In the genomic region with DNA sequence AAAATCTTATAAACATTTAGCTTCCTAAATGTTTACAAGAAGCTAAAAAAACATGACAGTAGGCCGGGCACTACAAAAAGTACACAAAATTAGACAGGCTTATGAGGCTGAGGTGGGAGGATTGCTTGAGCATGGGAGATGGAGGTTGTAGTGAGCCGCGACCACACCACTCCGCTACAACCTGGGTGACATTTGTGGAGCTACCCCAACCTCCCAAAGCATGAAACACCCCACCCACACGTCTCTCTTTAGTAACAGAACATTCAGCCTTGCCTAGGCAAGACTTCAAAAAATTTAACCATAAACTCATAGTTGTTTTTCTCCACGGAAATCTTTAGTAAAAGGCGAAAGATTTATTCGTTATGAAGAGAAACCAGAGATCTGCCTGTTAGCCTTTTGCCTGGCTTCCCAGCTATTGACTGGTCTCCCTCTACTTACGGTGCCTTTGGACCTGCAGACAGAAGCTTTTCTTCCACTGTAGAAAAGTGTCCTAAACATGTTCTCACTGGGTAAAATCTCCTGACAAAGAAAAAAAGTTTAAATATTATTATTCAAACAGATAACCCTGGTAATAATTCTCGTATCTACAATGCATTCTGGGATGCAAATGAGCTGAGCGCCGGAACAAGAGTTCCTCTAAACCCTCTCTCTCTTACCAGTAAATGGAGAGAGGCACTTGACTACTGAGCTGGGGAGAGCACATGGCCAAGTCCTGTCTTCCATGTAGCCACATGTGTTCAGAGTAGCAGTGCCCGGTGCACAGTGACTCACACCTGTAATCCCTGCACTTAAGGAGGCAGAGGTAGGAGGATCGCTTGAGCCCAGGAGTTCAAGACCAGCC, we compare ENCODE assay signal across 8 cellular contexts. TPM values are rescaled to one million over a fixed set of nuclear protein-coding genes. Genes with fewer than 3 reads are reported as not detected.
DNase-seq lines count a peak whose midpoint lies in the region; ATAC-seq and TF ChIP-seq lines count a peak whose summit lies in the region.

No MANE protein-coding gene starts in this region.

- H3K9me3 ChIP-seq in mesenchymal stem cell (ENCODE audit: control insufficient read depth, low read length): no peaks in the 10 kb centered on the region

- peaks cover 30% of the 10 kb centered on the region for H3K36me3 Mint-ChIP-seq in stimulated activated effector memory CD8-positive, alpha-beta T cell treated with anti-CD3 and anti-CD28 coated beads, Interleukin-12 subunit alpha, Interleukin-12 subunit beta, amount 100 ng/mL, for 72 hours

- no peaks in the 10 kb centered on the region for H3K36me3 ChIP-seq in mesenchymal stem cell (ENCODE audit: control insufficient read depth in 1 of 2, insufficient read depth in 2 of 2, low read depth in 1 of 2, low read length in 2 of 2)

- H3K4me1 Mint-ChIP-seq in stimulated activated effector memory CD8-positive, alpha-beta T cell treated with anti-CD3 and anti-CD28 coated beads, Interleukin-12 subunit alpha, Interleukin-12 subunit beta, amount 100 ng/mL, for 72 hours: peaks cover 72% of the 10 kb centered on the region

- 31% methylated on average over 13 of the region's 14 CpGs for WGBS in mesenchymal stem cell

- no peak overlapping the region for H2AK5ac ChIP-seq in mesenchymal stem cell (ENCODE audit: low read length, severe bottlenecking)

- H4K91ac ChIP-seq in mesenchymal stem cell (ENCODE audit: low read length): peak overlapping the region; percentile 34

- peak overlapping the region; percentile 99 for H3K27ac Mint-ChIP-seq in stimulated activated effector memory CD8-positive, alpha-beta T cell treated with anti-CD3 and anti-CD28 coated beads, Interleukin-12 subunit alpha, Interleukin-12 subunit beta, amount 100 ng/mL, for 72 hours

- no peak overlapping the region for H2AFZ ChIP-seq in mesenchymal stem cell (ENCODE audit: low read depth, low read length)

- H3K27me3 ChIP-seq in mesenchymal stem cell (ENCODE audit: control insufficient read depth in 1 of 2, insufficient read depth in 1 of 2, low read length in 2 of 2): no peaks in the 10 kb centered on the region

- H2BK5ac ChIP-seq in mesenchymal stem cell (ENCODE audit: low read depth, low read length, poor library complexity, severe bottlenecking): no peak overlapping the region

- H3K27ac ChIP-seq in mesenchymal stem cell (ENCODE audit: low read length, poor library complexity, severe bottlenecking): peak overlapping the region; percentile 45

- DNase-seq in ACHN: peak; percentile 97
- peak; percentile 97 for DNase-seq in NCI-H2107 treated with DMSO at 0.1 percent for 48 hours (lab: John Stamatoyannopoulos, UW; ENCODE audit: unreplicated experiment)
- peak; percentile 81 for DNase-seq in UCSD-AML1 (lab: John Stamatoyannopoulos, UW; ENCODE audit: unreplicated experiment)
- peak; percentile 94 for DNase-seq in cerebellar cortex (ENCODE audit: low spot score)
- DNase-seq in mesenchymal stem cell: peak; percentile 98
- peak; percentile 48 to 89 for DNase-seq in stimulated activated effector memory CD8-positive, alpha-beta T cell treated with anti-CD3 and anti-CD28 coated beads, Interleukin-12 subunit alpha, Interleukin-12 subunit beta, amount 100 ng/mL, for 72 hours (ENCODE audit: low spot score in 2 of 2)

- no peak overlapping the region for H3K4ac ChIP-seq in mesenchymal stem cell (ENCODE audit: low read depth in 1 of 2, low read length in 2 of 2)

- no peak overlapping the region for H2BK12ac ChIP-seq in mesenchymal stem cell (ENCODE audit: low read length in 2 of 2)

- TF ChIP-seq POLR2A in GM18526 (IDR thresholded peaks at IDR 0.05; ENCODE audit: extremely low read depth, insufficient read length): peak; percentile 100

- H3K9ac ChIP-seq in mesenchymal stem cell (ENCODE audit: low read length): peak overlapping the region; percentile 91

- peak overlapping the region; percentile 35 for H4K8ac ChIP-seq in mesenchymal stem cell (ENCODE audit: low read length)

- H3K9me3 Mint-ChIP-seq in stimulated activated effector memory CD8-positive, alpha-beta T cell treated with anti-CD3 and anti-CD28 coated beads, Interleukin-12 subunit alpha, Interleukin-12 subunit beta, amount 100 ng/mL, for 72 hours: no peaks in the 10 kb centered on the region

- H3K79me1 ChIP-seq in mesenchymal stem cell (replicated peaks; ENCODE audit: low read length, poor library complexity, severe bottlenecking): no peaks in the 10 kb centered on the region

- no peak overlapping the region for H3K4me3 ChIP-seq in mesenchymal stem cell (ENCODE audit: insufficient read depth in 1 of 2, low read depth in 1 of 2, low read length in 2 of 2)

- peak overlapping the region; percentile 55 for H3K4me3 Mint-ChIP-seq in stimulated activated effector memory CD8-positive, alpha-beta T cell treated with anti-CD3 and anti-CD28 coated beads, Interleukin-12 subunit alpha, Interleukin-12 subunit beta, amount 100 ng/mL, for 72 hours

- H2BK120ac ChIP-seq in mesenchymal stem cell (ENCODE audit: low read depth, low read length): no peak overlapping the region

- H3K14ac ChIP-seq in mesenchymal stem cell (ENCODE audit: low read length in 2 of 2): no peak overlapping the region

- no peak overlapping the region for H3K4me2 ChIP-seq in mesenchymal stem cell (ENCODE audit: low read length, poor library complexity, severe bottlenecking)

- H2BK15ac ChIP-seq in mesenchymal stem cell (ENCODE audit: low read depth, poor library complexity, severe bottlenecking): no peak overlapping the region

- peak; percentile 68 for ATAC-seq in HG02970 (IDR thresholded peaks at IDR 0.05; ENCODE audit: low FRiP score, unreplicated experiment)
- ATAC-seq in stimulated activated effector memory CD8-positive, alpha-beta T cell treated with anti-CD3 and anti-CD28 coated beads, Interleukin-12 subunit alpha, Interleukin-12 subunit beta, amount 100 ng/mL, for 72 hours: peak; percentile 91

- peaks cover 7% of the 10 kb centered on the region for H3K4me1 ChIP-seq in mesenchymal stem cell (ENCODE audit: control insufficient read depth, insufficient read depth, low read depth, low read length)

- in situ Hi-C loops in ACHN (cut with HindIII; ENCODE audit: low pct_ligation_motif_present, low pct_unique_long_range_greater_than_20kb, low sequenced_read_pairs): no loop called here

- H3K18ac ChIP-seq in mesenchymal stem cell (ENCODE audit: low read depth in 1 of 2, low read length in 2 of 2): no peak overlapping the region

- no peak overlapping the region for H3K23ac ChIP-seq in mesenchymal stem cell (ENCODE audit: low read length in 2 of 2)

RNA-seq across cellular contexts. Expression of gene RNU5D-1, which starts 9.2 kb away (rescaled TPM):
- not detected for polyA plus RNA-seq in mesenchymal stem cell (2013, experiment 1 of 2)
- polyA plus RNA-seq in mesenchymal stem cell (2013, experiment 2 of 2): not detected

RNA-seq across cellular contexts. Expression of gene KIF2C, which starts 17.9 kb away (rescaled TPM):
- 5.2 TPM for polyA plus RNA-seq in mesenchymal stem cell (2013, experiment 1 of 2)
- 4.9 TPM for polyA plus RNA-seq in mesenchymal stem cell (2013, experiment 2 of 2)

RNA-seq across cellular contexts. Expression of gene ARMH1, which starts 47.2 kb away (rescaled TPM):
- 0.76 TPM for polyA plus RNA-seq in mesenchymal stem cell (2013, experiment 1 of 2)
- 0.63 TPM for polyA plus RNA-seq in mesenchymal stem cell (2013, experiment 2 of 2)

RNA-seq across cellular contexts. Expression of gene TMEM53, which starts 47.5 kb away (rescaled TPM):
- 17.9 TPM for polyA plus RNA-seq in mesenchymal stem cell (2013, experiment 1 of 2)
- 18.1 TPM for polyA plus RNA-seq in mesenchymal stem cell (2013, experiment 2 of 2)

RNA-seq across cellular contexts. Expression of gene RPS8, which starts 53.6 kb away (rescaled TPM):
- polyA plus RNA-seq in mesenchymal stem cell (2013, experiment 1 of 2): 4,725 TPM
- polyA plus RNA-seq in mesenchymal stem cell (2013, experiment 2 of 2): 4,884 TPM
